Comparison of ENCODE assay signal across 33 cellular contexts in the genomic region with DNA sequence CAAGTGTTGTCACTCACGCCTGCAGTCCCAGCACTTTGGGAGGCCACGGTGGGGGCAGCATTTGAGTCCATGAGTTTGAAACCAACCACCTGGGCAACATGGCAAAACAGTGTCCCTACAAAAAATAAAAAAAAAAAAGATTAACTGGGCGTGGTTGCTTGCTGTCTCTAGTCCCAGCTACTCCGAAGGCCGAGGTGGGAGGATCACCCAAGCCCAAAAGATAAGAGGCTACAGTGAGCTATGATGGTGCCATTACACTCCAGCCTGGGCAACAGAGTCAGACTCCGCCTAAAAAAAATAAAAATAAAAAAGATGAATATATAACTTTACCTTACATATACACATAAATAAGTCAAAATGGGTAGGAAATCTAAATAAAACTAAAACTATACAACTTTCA. TPM values are rescaled to one million over a fixed set of nuclear protein-coding genes. Genes with fewer than 3 reads are reported as not detected.
"Had no signal": no experiment of that assay in that cellular context is flagged by ENCODE, and none has a peak within 500 bp of the region (broad histone marks: within the 10 kb centered on the region; RNA-seq: fewer than 3 reads in every experiment).

No MANE protein-coding gene starts in this region.

- H3K36me3 ChIP-seq: adrenal gland had no signal

- H3K9me3 ChIP-seq: adrenal gland, body of pancreas, esophagus muscularis mucosa had no signal

- FAIRE-seq: colon had no signal

- ATAC-seq: activated CD4-positive, alpha-beta T cell treated with anti-CD3 and anti-CD28 coated beads for 36 hours; activated CD8-positive, alpha-beta memory T cell treated with anti-CD3 and anti-CD28 coated beads, Interleukin-2, amount 10 ng/mL, durations not matched to agents 7 days and 5 days; activated CD8-positive, alpha-beta T cell treated with anti-CD3 and anti-CD28 coated beads, Interleukin-2, amount 10 ng/mL, durations not matched to agents 7 days and 5 days; activated naive CD8-positive, alpha-beta T cell treated with anti-CD3 and anti-CD28 coated beads, Interleukin-2, amount 50 U/mL, for 24 hours; body of pancreas; effector memory CD8-positive, alpha-beta T cell; foreskin keratinocyte had no signal

- H3K4me3 ChIP-seq: adrenal gland, body of pancreas, esophagus muscularis mucosa had no signal

- H3K27ac ChIP-seq: adrenal gland, body of pancreas, esophagus muscularis mucosa, foreskin keratinocyte had no signal

- H3K4me1 ChIP-seq: adrenal gland, body of pancreas had no signal

- H3K27me3 ChIP-seq: adrenal gland, body of pancreas, esophagus muscularis mucosa, foreskin keratinocyte had no signal

- DNase-seq: activated CD4-positive, alpha-beta memory T cell treated with anti-CD3 and anti-CD28 coated beads for 36 hours; activated CD4-positive, alpha-beta T cell treated with anti-CD3 and anti-CD28 coated beads for 36 hours; activated CD4-positive, alpha-beta T cell treated with anti-CD3 and anti-CD28 coated beads, Interleukin-2, amount 10 ng/mL, durations not matched to agents 24 days and 14 days; activated CD4-positive, CD25-positive, alpha-beta regulatory T cell; activated CD4-positive, CD25-positive, alpha-beta regulatory T cell treated with anti-CD3 and anti-CD28 coated beads, Interleukin-2, amount 50 U/mL, for 72 hours; activated CD8-positive, alpha-beta memory T cell treated with anti-CD3 and anti-CD28 coated beads, Interleukin-2, amount 10 ng/mL, durations not matched to agents 7 days and 5 days; activated CD8-positive, alpha-beta memory T cell treated with anti-CD3 and anti-CD28 coated beads, Interleukin-2, amount 50 U/mL, for 4 hours; activated CD8-positive, alpha-beta T cell treated with anti-CD3 and anti-CD28 coated beads, Interleukin-2, amount 10 ng/mL, durations not matched to agents 7 days and 5 days; activated effector memory CD4-positive, alpha-beta T cell treated with anti-CD3 and anti-CD28 coated beads, Interleukin-2, amount 50 U/mL, for 16 hours; activated naive CD4-positive, alpha-beta T cell treated with anti-CD3 and anti-CD28 coated beads for 36 hours; activated naive CD8-positive, alpha-beta T cell treated with anti-CD3 and anti-CD28 coated beads for 36 hours; activated naive CD8-positive, alpha-beta T cell treated with anti-CD3 and anti-CD28 coated beads, Interleukin-2, amount 50 U/mL, for 24 hours; activated T-cell treated with anti-CD3 and anti-CD28 coated beads, Interleukin-2, amount 50 U/mL, for 1 hour; activated T-cell treated with anti-CD3 and anti-CD28 coated beads, Interleukin-2, amount 50 U/mL, for 48 hours; adrenal gland; amygdala; aorta; body of pancreas; caudate nucleus; cortex of kidney; dermis blood vessel endothelial cell; effector CD4-positive, alpha-beta T cell; effector memory CD8-positive, alpha-beta T cell; erythroblast; foreskin keratinocyte; T-helper 2 cell had no signal

RNA-seq across cellular contexts. Expression of gene LMOD2, which starts 2.5 kb away (rescaled TPM):
- total RNA-seq: activated CD4-positive, alpha-beta memory T cell treated with anti-CD3 and anti-CD28 coated beads for 36 hours; activated CD4-positive, alpha-beta T cell treated with anti-CD3 and anti-CD28 coated beads for 36 hours; activated CD4-positive, alpha-beta T cell treated with anti-CD3 and anti-CD28 coated beads, Interleukin-2, amount 10 ng/mL, durations not matched to agents 24 days and 14 days; activated CD8-positive, alpha-beta memory T cell treated with anti-CD3 and anti-CD28 coated beads for 36 hours; activated CD8-positive, alpha-beta memory T cell treated with anti-CD3 and anti-CD28 coated beads, Interleukin-2, amount 10 ng/mL, durations not matched to agents 7 days and 5 days; activated CD8-positive, alpha-beta T cell treated with anti-CD3 and anti-CD28 coated beads, Interleukin-2, amount 10 ng/mL, durations not matched to agents 7 days and 5 days; activated naive CD4-positive, alpha-beta T cell treated with anti-CD3 and anti-CD28 coated beads for 36 hours; activated naive CD8-positive, alpha-beta T cell treated with anti-CD3 and anti-CD28 coated beads for 36 hours; activated T-helper 1 cell treated with anti-CD3 and anti-CD28 coated beads, Interleukin-12 subunit alpha, Interleukin-12 subunit beta, Interleukin-2, Interleukin-4 antibody, amounts not matched to agents 30 ng/mL and 10 ng/mL and 1 ng/mL, durations not matched to agents 14 hours and 24 hours and 36 hours; activated T-helper 2 cell treated with anti-CD3 and anti-CD28 coated beads, Interferon-gamma antibody, Interleukin-2, Interleukin-4, amounts not matched to agents 10 μg/mL and 5 μg/mL and 100 μg/mL, durations not matched to agents 14 hours and 24 hours and 36 hours; aorta; body of pancreas; chondrocyte; dermis blood vessel endothelial cell; esophagus muscularis mucosa; foreskin keratinocyte; T-helper 1 cell treated with Interleukin-12 subunit alpha and Interleukin-12 subunit beta and Interleukin-4 antibody, amounts not matched to agents 30 ng/mL and 1 ng/mL, for 36 hours had no signal
- polyA plus RNA-seq: foreskin keratinocyte had no signal

RNA-seq across cellular contexts. Expression of gene ASB15, which starts 51.5 kb away (rescaled TPM):
- total RNA-seq: activated CD4-positive, alpha-beta memory T cell treated with anti-CD3 and anti-CD28 coated beads for 36 hours; activated CD4-positive, alpha-beta T cell treated with anti-CD3 and anti-CD28 coated beads for 36 hours; activated CD4-positive, alpha-beta T cell treated with anti-CD3 and anti-CD28 coated beads, Interleukin-2, amount 10 ng/mL, durations not matched to agents 24 days and 14 days; activated CD8-positive, alpha-beta memory T cell treated with anti-CD3 and anti-CD28 coated beads for 36 hours; activated CD8-positive, alpha-beta memory T cell treated with anti-CD3 and anti-CD28 coated beads, Interleukin-2, amount 10 ng/mL, durations not matched to agents 7 days and 5 days; activated CD8-positive, alpha-beta T cell treated with anti-CD3 and anti-CD28 coated beads, Interleukin-2, amount 10 ng/mL, durations not matched to agents 7 days and 5 days; activated naive CD4-positive, alpha-beta T cell treated with anti-CD3 and anti-CD28 coated beads for 36 hours; activated naive CD8-positive, alpha-beta T cell treated with anti-CD3 and anti-CD28 coated beads for 36 hours; activated T-helper 1 cell treated with anti-CD3 and anti-CD28 coated beads, Interleukin-12 subunit alpha, Interleukin-12 subunit beta, Interleukin-2, Interleukin-4 antibody, amounts not matched to agents 30 ng/mL and 10 ng/mL and 1 ng/mL, durations not matched to agents 14 hours and 24 hours and 36 hours; activated T-helper 2 cell treated with anti-CD3 and anti-CD28 coated beads, Interferon-gamma antibody, Interleukin-2, Interleukin-4, amounts not matched to agents 10 μg/mL and 5 μg/mL and 100 μg/mL, durations not matched to agents 14 hours and 24 hours and 36 hours; adrenal gland; aorta; body of pancreas; chondrocyte; dermis blood vessel endothelial cell; esophagus muscularis mucosa; foreskin keratinocyte; T-helper 1 cell treated with Interleukin-12 subunit alpha and Interleukin-12 subunit beta and Interleukin-4 antibody, amounts not matched to agents 30 ng/mL and 1 ng/mL, for 36 hours had no signal
- polyA plus RNA-seq: adrenal gland, foreskin keratinocyte had no signal
